8 cellular contexts compared by ENCODE assay signal in the genomic region with DNA sequence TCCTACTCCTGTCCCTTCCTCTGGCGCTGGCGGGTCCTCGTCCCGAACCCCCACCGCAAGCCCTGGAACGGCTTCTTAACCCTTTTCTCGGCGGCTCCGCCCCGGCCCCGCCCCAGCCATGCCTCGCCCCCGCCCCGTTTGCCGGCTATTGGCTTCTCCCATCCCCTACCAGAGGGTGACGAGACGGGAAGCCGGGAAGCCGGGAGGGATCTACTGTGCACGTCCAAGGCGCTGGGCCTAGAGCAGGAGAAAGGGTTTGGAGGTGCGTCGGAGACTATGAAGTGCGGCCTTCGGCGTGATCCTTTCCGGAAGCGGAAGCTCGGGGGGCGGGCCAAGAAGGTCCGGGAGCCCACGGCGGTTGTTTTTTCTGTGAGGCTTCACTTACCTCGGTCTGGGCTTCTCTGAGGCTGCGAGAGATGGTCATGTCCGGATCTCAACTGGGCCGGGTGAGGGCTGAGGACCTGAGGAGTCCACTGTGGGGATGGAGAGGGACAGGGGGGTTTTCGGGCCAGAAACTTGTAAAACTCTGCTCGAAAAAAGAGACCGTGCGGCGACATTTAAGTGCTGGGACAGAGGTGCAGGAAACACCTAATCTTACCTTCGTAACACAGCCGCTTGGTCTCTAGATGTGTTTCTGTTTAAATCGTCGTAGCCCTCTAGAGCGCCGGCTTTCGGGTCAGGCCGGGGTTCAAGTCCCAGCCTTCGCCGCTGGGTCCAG. TPM values are rescaled to one million over a fixed set of nuclear protein-coding genes. Genes with fewer than 3 reads are reported as not detected.
A peak's percentile ranks its signal among the peaks of the same experiment; 100 is the strongest.
DNase-seq lines count a peak whose midpoint lies in the region; ATAC-seq, FAIRE-seq and TF ChIP-seq lines count a peak whose summit lies in the region.

No MANE protein-coding gene starts in this region.

- TF ChIP-seq CTCF in AG04449 (IDR thresholded peaks at IDR 0.05; ENCODE audit: insufficient read depth, low read length, missing control alignments): no peak
- TF ChIP-seq CTCF in foreskin keratinocyte (conservative IDR thresholded peaks at IDR 0.05): no peak
- no peak for TF ChIP-seq CTCF in neutrophil (IDR thresholded peaks at IDR 0.05)

- CTCF ChIA-PET in AG04449 (lab: Yijun Ruan, JAX): interaction anchor here (1.2 kb wide), 1 partner anchor 19 kb away, joined by 3 read pairs; no protein-coding TSS in a partner anchor

- FAIRE-seq in HTR-8/SVneo (lab: Jason Lieb, UNC): no peak

- no peaks in the 10 kb centered on the region for H3K4me1 ChIP-seq in foreskin keratinocyte
- H3K4me1 ChIP-seq in neutrophil (ENCODE audit: control insufficient read depth in 1 of 2, insufficient read depth in 1 of 2, low read depth in 1 of 2, low read length in 1 of 2): peaks cover 7 to 11% of the 10 kb centered on the region in 2 experiments
- peaks cover 0 to 15% (median 8%) of the 10 kb centered on the region in 5 donors for H3K4me1 ChIP-seq in subcutaneous abdominal adipose tissue (ENCODE audit: control insufficient read depth in 5 of 5, insufficient read depth in 5 of 5, low read length in 5 of 5)

- H3K27me3 ChIP-seq in foreskin keratinocyte: no peaks in the 10 kb centered on the region
- H3K27me3 ChIP-seq in neutrophil: peaks cover 72% of the 10 kb centered on the region
- H3K27me3 ChIP-seq in subcutaneous abdominal adipose tissue (ENCODE audit: control insufficient read depth in 5 of 5, insufficient read depth in 4 of 5, low read length in 5 of 5): no peaks in the 10 kb centered on the region

- H3K36me3 ChIP-seq in neutrophil: no peaks in the 10 kb centered on the region
- H3K36me3 ChIP-seq in subcutaneous abdominal adipose tissue (ENCODE audit: control insufficient read depth in 5 of 5, insufficient read depth in 5 of 5, low read length in 5 of 5): no peaks in the 10 kb centered on the region

- POLR2A ChIA-PET in AG04449 (lab: Yijun Ruan, JAX): interaction anchor here (0.8 kb wide), 1 partner anchor 15 kb away, joined by 3 read pairs; no protein-coding TSS in a partner anchor

- DNase-seq in AG04449 (ENCODE audit: low read depth, low spot score): peak; percentile 17
- DNase-seq in HTR-8/SVneo (ENCODE audit: insufficient read length, low spot score): peak; percentile 90
- DNase-seq in RPMI7951 (ENCODE audit: low read depth): peak; percentile 92
- DNase-seq in activated gamma-delta T cell treated with Interleukin-2 at 50 U/mL for 16 hours: peak; percentile 60
- DNase-seq in foreskin keratinocyte: peak; percentile 62 to 72

- H3K9me3 ChIP-seq in neutrophil (no peaks in the 10 kb centered on the region), subcutaneous abdominal adipose tissue (ENCODE audit: control insufficient read depth in 5 of 5, low read length in 5 of 5) (no peaks in the 10 kb centered on the region)

- peak overlapping the region; percentile 76 to 92 (median 90) for H3K9ac ChIP-seq in subcutaneous abdominal adipose tissue (ENCODE audit: low read length in 5 of 5)

- ATAC-seq in GM19372 (IDR thresholded peaks at IDR 0.05; ENCODE audit: low read depth, unreplicated experiment) (peak; percentile 83), foreskin keratinocyte (peak; percentile 99)

- H3K4me3 ChIP-seq in AG04449 (ENCODE audit: low read depth, low read length) (peak overlapping the region; percentile 75), neutrophil (ENCODE audit: low read depth in 1 of 2, low read length in 1 of 2) (peak overlapping the region; percentile 67 to 71), subcutaneous abdominal adipose tissue (ENCODE audit: low read depth in 1 of 5, low read length in 5 of 5) (peak overlapping the region; percentile 74 to 90 (median 85))

- H3K27ac ChIP-seq in foreskin keratinocyte (no peak overlapping the region), neutrophil (no peak overlapping the region), subcutaneous abdominal adipose tissue (ENCODE audit: low read depth, low read length) (peak overlapping the region; percentile 77)

RNA-seq across cellular contexts. Expression of gene ROPN1B, which starts 21.4 kb away (rescaled TPM):
- total RNA-seq in RPMI7951 (2014; rRNA removed; shearing (Covaris generic)): 1.2 and 1.3 TPM in 2 replicates
- 0.20 TPM in 1 of 2 replicates, not detected in the other for total RNA-seq in foreskin keratinocyte
- polyA plus RNA-seq in foreskin keratinocyte: 0.21 TPM in 1 of 2 replicates, not detected in the other

Comparison
In these comparisons a context has a peak if more than half of its experiments do, and no peak if none do; other contexts are left out.
1. DNase-seq: peak in every context shown above with its lines; median percentile 92 in RPMI7951; 90 in HTR-8/SVneo; 67 in foreskin keratinocyte; 60 in activated gamma-delta T cell treated with Interleukin-2 at 50 U/mL for 16 hours; 17 in AG04449.